8 cellular contexts compared by ENCODE assay signal in genomic region chr4:67087897-67088296, GRCh38.
DNase-seq lines count a peak whose midpoint lies in the region; ATAC-seq and TF ChIP-seq lines count a peak whose summit lies in the region.

No MANE protein-coding gene starts in this region.

- H3K27me3 Mint-ChIP-seq in activated CD4-positive, alpha-beta T cell treated with anti-CD3 and anti-CD28 coated beads for 36 hours, result peaks cover 2% of the 10 kb centered on the region
- H3K27me3 Mint-ChIP-seq in activated CD8-positive, alpha-beta T cell treated with anti-CD3 and anti-CD28 coated beads for 36 hours, result peaks cover 2% of the 10 kb centered on the region

- H3K79me2 ChIP-seq in hepatocyte, result no peaks in the 10 kb centered on the region

- POLR2A ChIA-PET in activated CD4-positive, alpha-beta T cell treated with anti-CD3 and anti-CD28 coated beads for 36 hours (lab: Charles Lee), result no interaction called here
- POLR2A ChIA-PET in activated CD8-positive, alpha-beta T cell treated with anti-CD3 and anti-CD28 coated beads for 36 hours (lab: Charles Lee), result no interaction called here

- H3K27ac ChIP-seq in hepatocyte, result no peak overlapping the region

- no peaks in the 10 kb centered on the region for H3K36me3 Mint-ChIP-seq in activated CD4-positive, alpha-beta T cell treated with anti-CD3 and anti-CD28 coated beads for 36 hours (ENCODE audit: low read depth)
- H3K36me3 Mint-ChIP-seq in activated CD8-positive, alpha-beta T cell treated with anti-CD3 and anti-CD28 coated beads for 36 hours (ENCODE audit: low read depth), result no peaks in the 10 kb centered on the region

- CTCF ChIA-PET in activated CD4-positive, alpha-beta T cell treated with anti-CD3 and anti-CD28 coated beads for 36 hours (lab: Charles Lee), result interaction anchor here (0.6 to 3.8 kb wide), 7 partner anchors 10 to 308 kb away, joined by 3 to 36 read pairs (median 5); no protein-coding TSS in a partner anchor
- CTCF ChIA-PET in activated CD8-positive, alpha-beta T cell treated with anti-CD3 and anti-CD28 coated beads for 36 hours (lab: Charles Lee), result interaction anchor here (1.0 to 2.1 kb wide), 9 partner anchors 10 to 239 kb away, joined by 3 to 22 read pairs (median 4); no protein-coding TSS in a partner anchor

- no peak overlapping the region for H3K4me3 Mint-ChIP-seq in activated CD4-positive, alpha-beta T cell treated with anti-CD3 and anti-CD28 coated beads for 36 hours
- no peak overlapping the region for H3K4me3 Mint-ChIP-seq in activated CD8-positive, alpha-beta T cell treated with anti-CD3 and anti-CD28 coated beads for 36 hours

- no peaks in the 10 kb centered on the region for H3K4me1 Mint-ChIP-seq in activated CD4-positive, alpha-beta T cell treated with anti-CD3 and anti-CD28 coated beads for 36 hours
- H3K4me1 Mint-ChIP-seq in activated CD8-positive, alpha-beta T cell treated with anti-CD3 and anti-CD28 coated beads for 36 hours (ENCODE audit: low read depth), result no peaks in the 10 kb centered on the region

- H3K9me3 ChIP-seq in hepatocyte (ENCODE audit: low read depth), result no peaks in the 10 kb centered on the region

- H3K4me3 ChIP-seq in NB4 (ENCODE audit: low read depth, low read length) (no peak overlapping the region), hepatocyte (no peak overlapping the region)

- peak; percentile 71 for DNase-seq in activated CD4-positive, alpha-beta T cell treated with anti-CD3 and anti-CD28 coated beads for 36 hours
- DNase-seq in activated CD4-positive, alpha-beta T cell treated with anti-CD3 and anti-CD28 coated beads for 1 hour, result no peak
- peak; percentile 59 for DNase-seq in NB4 (ENCODE audit: low read depth)
- peak; percentile 74 for DNase-seq in activated CD8-positive, alpha-beta T cell treated with anti-CD3 and anti-CD28 coated beads for 36 hours
- DNase-seq in hepatocyte (ENCODE audit: low spot score), result peak; percentile 51
- peak; percentile 13 to 17 (median 13) for DNase-seq in stimulated activated CD4-positive, alpha-beta T cell treated with anti-CD3 and anti-CD28 coated beads, TNF-alpha, amount 100 ng/mL, for 48 hours (ENCODE audit: low read depth in 3 of 3)
- no peak for DNase-seq in NCI-H1930 (lab: John Stamatoyannopoulos, UW)

- peak; percentile 62 for TF ChIP-seq CTCF in NB4 (IDR thresholded peaks at IDR 0.05; ENCODE audit: low read depth, low read length)
- peak; percentile 69 for TF ChIP-seq CTCF in activated CD8-positive, alpha-beta T cell treated with anti-CD3 and anti-CD28 coated beads for 36 hours (IDR thresholded peaks at IDR 0.05)
- peak; percentile 58 for TF ChIP-seq CTCF in hepatocyte (IDR thresholded peaks at IDR 0.05; ENCODE audit: poor library complexity)

- TF ChIP-seq POLR2A in NB4 (IDR thresholded peaks at IDR 0.05; ENCODE audit: extremely low read depth, insufficient read length), result no peak

- WGBS in hepatocyte (ENCODE audit: low lambda C conversion rate, missing lambda C conversion rate), result 53% methylated on average over 2 of the region's 2 CpGs

- H3K9me2 ChIP-seq in hepatocyte (replicated peaks; ENCODE audit: insufficient read depth), result no peaks in the 10 kb centered on the region

- no peaks in the 10 kb centered on the region for H3K4me1 ChIP-seq in hepatocyte (ENCODE audit: insufficient read depth)

- no peak overlapping the region for H2AFZ ChIP-seq in hepatocyte

- H3K4me2 ChIP-seq in hepatocyte, result no peak overlapping the region

- no peak for ATAC-seq in activated CD4-positive, alpha-beta T cell treated with anti-CD3 and anti-CD28 coated beads for 36 hours
- peak; percentile 77 for ATAC-seq in HG02678 (IDR thresholded peaks at IDR 0.05; ENCODE audit: unreplicated experiment)
- ATAC-seq in activated CD8-positive, alpha-beta T cell treated with anti-CD3 and anti-CD28 coated beads for 36 hours, result no peak

- H4K20me1 ChIP-seq in hepatocyte (ENCODE audit: insufficient read depth, poor library complexity, severe bottlenecking), result no peaks in the 10 kb centered on the region

- no peaks in the 10 kb centered on the region for H3K36me3 ChIP-seq in hepatocyte (replicated peaks; ENCODE audit: insufficient read depth, low read depth)

- H3K27ac Mint-ChIP-seq in activated CD4-positive, alpha-beta T cell treated with anti-CD3 and anti-CD28 coated beads for 36 hours, result no peak overlapping the region
- no peak overlapping the region for H3K27ac Mint-ChIP-seq in activated CD8-positive, alpha-beta T cell treated with anti-CD3 and anti-CD28 coated beads for 36 hours

- intact Hi-C loops in activated CD4-positive, alpha-beta T cell treated with anti-CD3 and anti-CD28 coated beads for 36 hours (cut with DNase I, micrococcal nuclease), result loop anchor here (1.0 to 5.0 kb wide), 4 partner anchors 201 to 305 kb away; no protein-coding TSS in a partner anchor
- intact Hi-C loops in activated CD8-positive, alpha-beta T cell treated with anti-CD3 and anti-CD28 coated beads for 36 hours (cut with micrococcal nuclease), result loop anchor here (1.0 kb wide), 1 partner anchor 239 kb away; no protein-coding TSS in a partner anchor

- no peaks in the 10 kb centered on the region for H3K27me3 ChIP-seq in hepatocyte

- H3K9me3 Mint-ChIP-seq in activated CD4-positive, alpha-beta T cell treated with anti-CD3 and anti-CD28 coated beads for 36 hours (ENCODE audit: low read depth), result no peaks in the 10 kb centered on the region
- H3K9me3 Mint-ChIP-seq in activated CD8-positive, alpha-beta T cell treated with anti-CD3 and anti-CD28 coated beads for 36 hours, result no peaks in the 10 kb centered on the region

Comparison
In these comparisons a context has a peak if more than half of its experiments do, and no peak if none do; other contexts are left out.
1. DNase-seq: peak in activated CD4-positive, alpha-beta T cell treated with anti-CD3 and anti-CD28 coated beads for 36 hours (single experiment), NB4 (single experiment), activated CD8-positive, alpha-beta T cell treated with anti-CD3 and anti-CD28 coated beads for 36 hours (single experiment), hepatocyte (single experiment) and stimulated activated CD4-positive, alpha-beta T cell treated with anti-CD3 and anti-CD28 coated beads, TNF-alpha, amount 100 ng/mL, for 48 hours (3 of 3); none in activated CD4-positive, alpha-beta T cell treated with anti-CD3 and anti-CD28 coated beads for 1 hour (single experiment) and NCI-H1930 (0 of 2).
2. Peak in every context shown above with its lines, with median percentiles within 50 percentile points of each other: CTCF ChIP-seq.